ENCODE assay signal across 2 cellular contexts in the genomic region with DNA sequence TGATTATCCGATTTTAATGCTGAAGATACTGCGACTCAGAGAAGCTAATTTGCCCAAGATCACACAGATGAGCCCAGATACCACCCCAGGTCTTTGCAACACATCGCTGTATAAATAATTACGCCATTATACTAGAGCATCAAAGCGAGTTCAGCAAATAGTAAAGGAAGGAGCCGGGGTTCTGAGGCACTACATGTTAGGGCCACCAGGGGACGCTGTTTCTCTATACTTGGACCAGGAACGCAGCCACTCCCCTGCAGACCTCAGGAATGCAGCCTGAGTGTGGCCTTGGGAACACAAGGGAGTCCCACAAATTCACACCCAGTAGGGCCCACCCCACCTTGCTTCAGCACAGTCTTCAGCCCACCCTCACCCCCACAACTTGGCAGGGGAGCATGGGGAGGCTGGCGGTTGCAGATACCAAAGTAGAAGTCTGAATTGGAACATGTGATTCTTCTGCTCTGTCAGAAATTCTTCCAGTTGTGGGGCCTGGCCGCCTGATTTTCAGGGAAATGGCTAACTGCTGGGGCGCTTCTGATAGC.
TF ChIP-seq lines count a peak whose summit lies in the region.

No MANE protein-coding gene starts in this region.

TF ChIP-seq in GM23338, 12 proteins besides CTCF, POLR2A, EP300 and RAD21:
- TF ChIP-seq CREB1 (CRISPR knock-in tag; IDR thresholded peaks at IDR 0.05; ENCODE audit: low read depth): 0 out of 2 replicates have a peak, but pooled peaks have one; percentile 5
- TF ChIP-seq, protein P1, sequence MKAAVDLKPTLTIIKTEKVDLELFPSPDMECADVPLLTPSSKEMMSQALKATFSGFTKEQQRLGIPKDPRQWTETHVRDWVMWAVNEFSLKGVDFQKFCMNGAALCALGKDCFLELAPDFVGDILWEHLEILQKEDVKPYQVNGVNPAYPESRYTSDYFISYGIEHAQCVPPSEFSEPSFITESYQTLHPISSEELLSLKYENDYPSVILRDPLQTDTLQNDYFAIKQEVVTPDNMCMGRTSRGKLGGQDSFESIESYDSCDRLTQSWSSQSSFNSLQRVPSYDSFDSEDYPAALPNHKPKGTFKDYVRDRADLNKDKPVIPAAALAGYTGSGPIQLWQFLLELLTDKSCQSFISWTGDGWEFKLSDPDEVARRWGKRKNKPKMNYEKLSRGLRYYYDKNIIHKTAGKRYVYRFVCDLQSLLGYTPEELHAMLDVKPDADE (IDR thresholded peaks at IDR 0.05): no peak

TF ChIP-seq in GM12878, 131 proteins besides CTCF, POLR2A, EP300 and RAD21:
- TF ChIP-seq YY1 (IDR thresholded peaks at IDR 0.05; ENCODE audit: low read depth, low read length) (peak; percentile 62; the same call in 1 of the 2 replicates), IKZF1 (conservative IDR thresholded peaks at IDR 0.05) (no peak), MTA3 (IDR thresholded peaks at IDR 0.05; ENCODE audit: borderline replicate concordance, low read length) (no peak), TCF7 (IDR thresholded peaks at IDR 0.05; ENCODE audit: borderline replicate concordance) (no peak), RB1 (IDR thresholded peaks at IDR 0.05; ENCODE audit: borderline replicate concordance) (peak; percentile 58; the same call in 1 of the 2 replicates), POU2F2 (IDR thresholded peaks at IDR 0.05; ENCODE audit: borderline replicate concordance, low read depth, low read length) (0 out of 3 replicates have a peak, but pooled peaks have one; percentile 35), RBBP5 (conservative IDR thresholded peaks at IDR 0.05) (no peak), SMC3 (IDR thresholded peaks at IDR 0.05; ENCODE audit: borderline replicate concordance, low read length) (peak; percentile 95), YBX1 (IDR thresholded peaks at IDR 0.05) (no peak), MTA2 (IDR thresholded peaks at IDR 0.05; ENCODE audit: low read depth) (no peak), NRF1 (conservative IDR thresholded peaks at IDR 0.05; ENCODE audit: low read depth, low read length) (no peak), PML (IDR thresholded peaks at IDR 0.05; ENCODE audit: low read length) (no peak), RELA (IDR thresholded peaks at IDR 0.05; ENCODE audit: borderline replicate concordance, partially characterized antibody) (peak; percentile 37), ZNF384 (IDR thresholded peaks at IDR 0.05; ENCODE audit: borderline replicate concordance, low read depth, low read length) (no peak)
- TF ChIP-seq, protein P2, sequence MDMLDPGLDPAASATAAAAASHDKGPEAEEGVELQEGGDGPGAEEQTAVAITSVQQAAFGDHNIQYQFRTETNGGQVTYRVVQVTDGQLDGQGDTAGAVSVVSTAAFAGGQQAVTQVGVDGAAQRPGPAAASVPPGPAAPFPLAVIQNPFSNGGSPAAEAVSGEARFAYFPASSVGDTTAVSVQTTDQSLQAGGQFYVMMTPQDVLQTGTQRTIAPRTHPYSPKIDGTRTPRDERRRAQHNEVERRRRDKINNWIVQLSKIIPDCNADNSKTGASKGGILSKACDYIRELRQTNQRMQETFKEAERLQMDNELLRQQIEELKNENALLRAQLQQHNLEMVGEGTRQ (IDR thresholded peaks at IDR 0.05; ENCODE audit: borderline replicate concordance, low read depth, low read length): no peak
- TF ChIP-seq, protein P3, sequence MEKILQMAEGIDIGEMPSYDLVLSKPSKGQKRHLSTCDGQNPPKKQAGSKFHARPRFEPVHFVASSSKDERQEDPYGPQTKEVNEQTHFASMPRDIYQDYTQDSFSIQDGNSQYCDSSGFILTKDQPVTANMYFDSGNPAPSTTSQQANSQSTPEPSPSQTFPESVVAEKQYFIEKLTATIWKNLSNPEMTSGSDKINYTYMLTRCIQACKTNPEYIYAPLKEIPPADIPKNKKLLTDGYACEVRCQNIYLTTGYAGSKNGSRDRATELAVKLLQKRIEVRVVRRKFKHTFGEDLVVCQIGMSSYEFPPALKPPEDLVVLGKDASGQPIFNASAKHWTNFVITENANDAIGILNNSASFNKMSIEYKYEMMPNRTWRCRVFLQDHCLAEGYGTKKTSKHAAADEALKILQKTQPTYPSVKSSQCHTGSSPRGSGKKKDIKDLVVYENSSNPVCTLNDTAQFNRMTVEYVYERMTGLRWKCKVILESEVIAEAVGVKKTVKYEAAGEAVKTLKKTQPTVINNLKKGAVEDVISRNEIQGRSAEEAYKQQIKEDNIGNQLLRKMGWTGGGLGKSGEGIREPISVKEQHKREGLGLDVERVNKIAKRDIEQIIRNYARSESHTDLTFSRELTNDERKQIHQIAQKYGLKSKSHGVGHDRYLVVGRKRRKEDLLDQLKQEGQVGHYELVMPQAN (conservative IDR thresholded peaks at IDR 0.05): no peak
TF ChIP-seq in GM12878: peak in this region for 5.
